Comparison of ENCODE assay signal across 8 cellular contexts in the genomic region with DNA sequence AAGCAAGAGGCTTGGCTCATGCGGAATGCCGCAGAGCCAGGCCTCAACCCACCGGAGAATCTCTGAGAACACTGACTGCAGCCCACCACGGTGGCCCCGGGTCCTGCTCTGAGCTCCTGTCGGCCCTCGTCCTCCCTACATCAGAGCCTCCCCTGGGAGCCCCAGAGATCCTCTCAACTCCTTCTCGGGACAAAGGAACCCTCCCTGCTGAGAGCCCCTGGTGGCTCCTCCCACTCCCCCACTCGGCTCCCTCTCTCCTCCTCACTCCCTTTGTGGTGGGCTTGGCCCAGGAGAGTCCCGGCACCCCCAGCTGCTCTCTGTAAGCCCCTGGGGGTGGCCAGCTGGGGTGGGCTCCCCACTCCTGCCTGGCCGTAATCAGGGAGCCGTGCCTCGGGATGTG. TPM values are rescaled to one million over a fixed set of nuclear protein-coding genes. Genes with fewer than 3 reads are reported as not detected.
DNase-seq lines count a peak whose midpoint lies in the region; ATAC-seq and TF ChIP-seq lines count a peak whose summit lies in the region.

No MANE protein-coding gene starts in this region.

- DNase-seq in activated CD4-positive, alpha-beta T cell treated with anti-CD3 and anti-CD28 coated beads for 36 hours = no peak
- no peak for DNase-seq in activated CD4-positive, alpha-beta T cell treated with anti-CD3 and anti-CD28 coated beads for 1 hour
- peak; percentile 75 for DNase-seq in NCI-H2107 treated with DMSO at 0.1 percent for 48 hours (lab: John Stamatoyannopoulos, UW; ENCODE audit: unreplicated experiment)
- peak; percentile 76 for DNase-seq in coronary artery (ENCODE audit: low spot score)
- no peak for DNase-seq in naive thymus-derived CD4-positive, alpha-beta T cell
- no peak for DNase-seq in effector CD4-positive, alpha-beta T cell
- no peak for DNase-seq in SKM-1 (lab: John Stamatoyannopoulos, UW; ENCODE audit: unreplicated experiment)

- no peaks in the 10 kb centered on the region for H3K27me3 Mint-ChIP-seq in activated CD4-positive, alpha-beta T cell treated with anti-CD3 and anti-CD28 coated beads for 36 hours
- H3K27me3 Mint-ChIP-seq in naive thymus-derived CD4-positive, alpha-beta T cell = peaks cover 0 to 10% (median 0%) of the 10 kb centered on the region in 5 donors

- H3K27ac ChIP-seq in coronary artery = peak overlapping the region; percentile 85 to 93
- H3K27ac ChIP-seq in naive thymus-derived CD4-positive, alpha-beta T cell (ENCODE audit: low read depth, low read length) = no peak overlapping the region

- CTCF ChIA-PET in activated CD4-positive, alpha-beta T cell treated with anti-CD3 and anti-CD28 coated beads for 36 hours (lab: Charles Lee) = interaction anchor here (0.8 kb wide), 1 partner anchor 338 kb away, joined by 3 read pairs; no protein-coding TSS in a partner anchor
- CTCF ChIA-PET in naive thymus-derived CD4-positive, alpha-beta T cell (lab: Charles Lee) = interaction anchor here (1.0 to 1.7 kb wide), 3 partner anchors 8 to 13 kb away, joined by 3 to 7 read pairs (median 4); no protein-coding TSS in a partner anchor

- H3K36me3 ChIP-seq in naive thymus-derived CD4-positive, alpha-beta T cell (ENCODE audit: control insufficient read depth in 2 of 3, insufficient read depth in 3 of 3, low read length in 3 of 3) = no peaks in the 10 kb centered on the region

- peak overlapping the region; percentile 62 for H3K4me3 Mint-ChIP-seq in activated CD4-positive, alpha-beta T cell treated with anti-CD3 and anti-CD28 coated beads for 36 hours
- H3K4me3 Mint-ChIP-seq in naive thymus-derived CD4-positive, alpha-beta T cell = peak overlapping the region; percentile 68 to 86 (median 82)

- H3K4me1 Mint-ChIP-seq in activated CD4-positive, alpha-beta T cell treated with anti-CD3 and anti-CD28 coated beads for 36 hours = peaks cover 14% of the 10 kb centered on the region
- peaks cover 0 to 40% (median 5%) of the 10 kb centered on the region in 7 donors for H3K4me1 Mint-ChIP-seq in naive thymus-derived CD4-positive, alpha-beta T cell

- no peaks in the 10 kb centered on the region for H3K9me3 ChIP-seq in naive thymus-derived CD4-positive, alpha-beta T cell (ENCODE audit: control insufficient read depth in 2 of 3, low read length in 3 of 3)

- no peaks in the 10 kb centered on the region for H3K27me3 ChIP-seq in naive thymus-derived CD4-positive, alpha-beta T cell (ENCODE audit: control insufficient read depth in 2 of 2, insufficient read depth in 2 of 2, low read length in 2 of 2)

- no peaks in the 10 kb centered on the region for H3K9me3 Mint-ChIP-seq in activated CD4-positive, alpha-beta T cell treated with anti-CD3 and anti-CD28 coated beads for 36 hours (ENCODE audit: low read depth)
- no peaks in the 10 kb centered on the region for H3K9me3 Mint-ChIP-seq in naive thymus-derived CD4-positive, alpha-beta T cell

- peak overlapping the region; percentile 78 for H3K4me3 ChIP-seq in coronary artery
- H3K4me3 ChIP-seq in naive thymus-derived CD4-positive, alpha-beta T cell (ENCODE audit: low read length) = peak overlapping the region; percentile 72

- H3K4me1 ChIP-seq in naive thymus-derived CD4-positive, alpha-beta T cell (ENCODE audit: control insufficient read depth in 2 of 2, insufficient read depth in 2 of 2, low read length in 2 of 2) = peaks cover 6 to 7% of the 10 kb centered on the region in 2 donors

- intact Hi-C loops in activated CD4-positive, alpha-beta T cell treated with anti-CD3 and anti-CD28 coated beads for 36 hours (cut with DNase I, micrococcal nuclease) = loop anchor here in 1 of 2 experiments (5.0 kb wide), 1 partner anchor 624 kb away; the partner anchor contains the start of gene BRF1
- intact Hi-C loops in naive thymus-derived CD4-positive, alpha-beta T cell (cut with micrococcal nuclease) = loop anchor here in 1 of 2 donors (5.0 kb wide), 1 partner anchor 74 kb away; the partner anchor contains the start of gene SIVA1

- POLR2A ChIA-PET in activated CD4-positive, alpha-beta T cell treated with anti-CD3 and anti-CD28 coated beads for 36 hours (lab: Charles Lee) = interaction anchor here (1.2 to 1.3 kb wide), 2 partner anchors 10 to 13 kb away, joined by 3 to 8 read pairs; no protein-coding TSS in a partner anchor
- POLR2A ChIA-PET in naive thymus-derived CD4-positive, alpha-beta T cell (lab: Charles Lee) = interaction anchor here (0.6 to 3.7 kb wide), 7 partner anchors 9 to 1979 kb away, joined by 3 to 21 read pairs (median 5); no protein-coding TSS in a partner anchor

- TF ChIP-seq CTCF in coronary artery (IDR thresholded peaks at IDR 0.05) = no peak

- peak overlapping the region; percentile 79 for H3K27ac Mint-ChIP-seq in activated CD4-positive, alpha-beta T cell treated with anti-CD3 and anti-CD28 coated beads for 36 hours
- peak overlapping the region in 4 of 9 donors; percentile 45 to 87 (median 66) for H3K27ac Mint-ChIP-seq in naive thymus-derived CD4-positive, alpha-beta T cell

- ATAC-seq in activated CD4-positive, alpha-beta T cell treated with anti-CD3 and anti-CD28 coated beads for 36 hours = no peak
- ATAC-seq in naive thymus-derived CD4-positive, alpha-beta T cell = no peak
- no peak for ATAC-seq in GM18867 (IDR thresholded peaks at IDR 0.05; ENCODE audit: unreplicated experiment)

- H3K36me3 Mint-ChIP-seq in activated CD4-positive, alpha-beta T cell treated with anti-CD3 and anti-CD28 coated beads for 36 hours (ENCODE audit: low read depth) = no peaks in the 10 kb centered on the region
- peaks cover 0 to 2% (median 0%) of the 10 kb centered on the region in 5 donors for H3K36me3 Mint-ChIP-seq in naive thymus-derived CD4-positive, alpha-beta T cell

RNA-seq across cellular contexts. Expression of gene INF2, which starts 11.1 kb away (rescaled TPM):
- 10 to 100 TPM; 60.8 to 66.0 TPM for total RNA-seq in activated CD4-positive, alpha-beta T cell treated with anti-CD3 and anti-CD28 coated beads for 36 hours
- total RNA-seq in naive thymus-derived CD4-positive, alpha-beta T cell = 100 to 1,000 TPM in 2 of 5 experiments, 10 to 100 TPM in 3; 65.0 to 140 (median 95.5) TPM
- 10 to 100 TPM in 1 of 2 donors, 1 to 10 TPM in 1; 5.8 to 12.4 TPM for polyA plus RNA-seq in naive thymus-derived CD4-positive, alpha-beta T cell

RNA-seq across cellular contexts. Expression of gene ADSS1, which starts 45.7 kb away (rescaled TPM):
- total RNA-seq in activated CD4-positive, alpha-beta T cell treated with anti-CD3 and anti-CD28 coated beads for 36 hours = 1 to 10 TPM; 2.2 to 3.2 TPM
- total RNA-seq in naive thymus-derived CD4-positive, alpha-beta T cell = 1 to 10 TPM in 4 of 5 experiments, under 1 TPM in 1; 0.73 to 4.8 (median 4.2) TPM
- polyA plus RNA-seq in naive thymus-derived CD4-positive, alpha-beta T cell = 1 to 10 TPM; 1.1 to 1.8 TPM

Comparison
In these comparisons a context has a peak if more than half of its experiments do, and no peak if none do; other contexts are left out.
1. DNase-seq: peak in NCI-H2107 treated with DMSO at 0.1 percent for 48 hours (single experiment) and coronary artery (single experiment); none in activated CD4-positive, alpha-beta T cell treated with anti-CD3 and anti-CD28 coated beads for 36 hours (single experiment), activated CD4-positive, alpha-beta T cell treated with anti-CD3 and anti-CD28 coated beads for 1 hour (single experiment), naive thymus-derived CD4-positive, alpha-beta T cell (0 of 9), effector CD4-positive, alpha-beta T cell (single experiment) and SKM-1 (single experiment).